ENCODE assay signal across 1 cellular context in genomic region chr15:75368689-75369239, GRCh38.
A peak's percentile ranks its signal among the peaks of the same experiment; 100 is the strongest.
TF ChIP-seq lines count a peak whose summit lies in the region.

No MANE protein-coding gene starts in this region.

TF ChIP-seq in HepG2, 621 proteins besides CTCF, POLR2A, EP300 and RAD21 (continued from another document):
- TF ChIP-seq MAX (IDR thresholded peaks at IDR 0.05): peak; percentile 91
- peak; percentile 10; the same call in 1 of the 2 replicates for TF ChIP-seq TFDP1 (CRISPR knock-in tag; IDR thresholded peaks at IDR 0.05; ENCODE audit: borderline replicate concordance)
- peak; percentile 51 for TF ChIP-seq TEAD3 (CRISPR knock-in tag; optimal IDR thresholded peaks at IDR 0.05; ENCODE audit: borderline replicate concordance)
- 0 out of 2 replicates have a peak, but pooled peaks have one; percentile 60 for TF ChIP-seq ZNF367 (CRISPR knock-in tag; IDR thresholded peaks at IDR 0.05; ENCODE audit: borderline replicate concordance)
- TF ChIP-seq HNF1A (IDR thresholded peaks at IDR 0.05; ENCODE audit: low read depth): peak; percentile 44; the same call in 1 of the 2 replicates
- no peak for TF ChIP-seq HNF1A (CRISPR knock-in tag; IDR thresholded peaks at IDR 0.05; ENCODE audit: borderline replicate concordance)
- TF ChIP-seq RORA (CRISPR knock-in tag; IDR thresholded peaks at IDR 0.05): 0 out of 2 replicates have a peak, but pooled peaks have one; percentile 11
- TF ChIP-seq PAXIP1 (CRISPR knock-in tag; conservative IDR thresholded peaks at IDR 0.05): peak; percentile 79
- TF ChIP-seq ZNF501 (CRISPR knock-in tag; IDR thresholded peaks at IDR 0.05): peak; percentile 97
- no peak for TF ChIP-seq ZNF766 (CRISPR knock-in tag; IDR thresholded peaks at IDR 0.05; ENCODE audit: borderline replicate concordance)
- TF ChIP-seq ZNF124 (CRISPR knock-in tag; IDR thresholded peaks at IDR 0.05): peak; percentile 39; the same call in 1 of the 2 replicates
- peak; percentile 34; the same call in 1 of the 2 replicates for TF ChIP-seq SIN3A (IDR thresholded peaks at IDR 0.05; ENCODE audit: borderline replicate concordance, low read depth, low read length)
- TF ChIP-seq BCL6 (CRISPR knock-in tag; IDR thresholded peaks at IDR 0.05): no peak
- TF ChIP-seq ZNF101 (CRISPR knock-in tag; IDR thresholded peaks at IDR 0.05; ENCODE audit: borderline replicate concordance, low read depth): no peak
- TF ChIP-seq ZFP36L1 (CRISPR knock-in tag; IDR thresholded peaks at IDR 0.05): peak; percentile 61; the same call in 1 of the 2 replicates
- no peak for TF ChIP-seq SNAI1 (CRISPR knock-in tag; IDR thresholded peaks at IDR 0.05; ENCODE audit: borderline replicate concordance)
- no peak for TF ChIP-seq ZFP1 (CRISPR knock-in tag; IDR thresholded peaks at IDR 0.05)
- TF ChIP-seq ZNF142 (CRISPR knock-in tag; IDR thresholded peaks at IDR 0.05): no peak
- TF ChIP-seq ZNF589 (CRISPR knock-in tag; conservative IDR thresholded peaks at IDR 0.05): 0 out of 2 replicates have a peak, but pooled peaks have one; percentile 0
- 0 out of 2 replicates have a peak, but pooled peaks have one; percentile 6 for TF ChIP-seq MIXL1 (CRISPR knock-in tag; IDR thresholded peaks at IDR 0.05)
- peak; percentile 17 for TF ChIP-seq ZFX (CRISPR knock-in tag; IDR thresholded peaks at IDR 0.05; ENCODE audit: low read depth)
- TF ChIP-seq BHLHE40 (IDR thresholded peaks at IDR 0.05; ENCODE audit: low read length): no peak; the same call in 1 of the 2 replicates
- TF ChIP-seq ZNF674 (CRISPR knock-in tag; IDR thresholded peaks at IDR 0.05; ENCODE audit: low read depth): no peak
- no peak for TF ChIP-seq RFX1 (IDR thresholded peaks at IDR 0.05)
- peak; percentile 47 for TF ChIP-seq RBM22 (optimal IDR thresholded peaks at IDR 0.05; ENCODE audit: low read length)
- TF ChIP-seq SMAD9 (CRISPR knock-in tag; IDR thresholded peaks at IDR 0.05): no peak
- TF ChIP-seq ZNF816 (CRISPR knock-in tag; IDR thresholded peaks at IDR 0.05; ENCODE audit: borderline replicate concordance): 0 out of 2 replicates have a peak, but pooled peaks have one; percentile 56
- peak; percentile 5; the same call in 1 of the 2 replicates for TF ChIP-seq KLF11 (CRISPR knock-in tag; IDR thresholded peaks at IDR 0.05)
- no peak for TF ChIP-seq ZNF280B (CRISPR knock-in tag; IDR thresholded peaks at IDR 0.05; ENCODE audit: borderline replicate concordance)
- TF ChIP-seq ZSCAN29 (CRISPR knock-in tag; conservative IDR thresholded peaks at IDR 0.05): no peak
